In genomic region chr4:112312610-112313239, GRCh38 we compare ENCODE assay signal across 11 cellular contexts. TPM values are rescaled to one million over a fixed set of nuclear protein-coding genes. Genes with fewer than 3 reads are reported as not detected.
A peak's percentile ranks its signal among the peaks of the same experiment; 100 is the strongest.
DNase-seq lines count a peak whose midpoint lies in the region; ATAC-seq and TF ChIP-seq lines count a peak whose summit lies in the region.
"Had no signal": no experiment of that assay in that cellular context is flagged by ENCODE, and none has a peak within 500 bp of the region (broad histone marks: within the 10 kb centered on the region; RNA-seq: fewer than 3 reads in every experiment).

No MANE protein-coding gene starts in this region.

- CTCF ChIA-PET in activated B cell treated with CpG ODN at 0.5 μM for 24 hours (lab: Charles Lee) (interaction anchor here (1.2 to 2.8 kb wide), 3 partner anchors 9 to 33 kb away, joined by 4 to 13 read pairs (median 4); no protein-coding TSS in a partner anchor), PC-9 (lab: Charles Lee) (no interaction called here)

- H3K36me3 ChIP-seq in PC-9 (ENCODE audit: low read depth), result no peaks in the 10 kb centered on the region

- no peaks in the 10 kb centered on the region for H3F3A ChIP-seq in PC-9 (ENCODE audit: insufficient read depth, low read depth)

- H3K27ac Mint-ChIP-seq in activated B cell treated with CpG ODN at 0.5 μM for 24 hours (no peak overlapping the region), mesothelial cell of epicardium (no peak overlapping the region)
- H3K27ac Mint-ChIP-seq: activated CD4-positive, alpha-beta memory T cell treated with anti-CD3 and anti-CD28 coated beads, Interleukin-2, amount 10 ng/mL, durations not matched to agents 7 days and 5 days had no signal

- peaks cover 5% of the 10 kb centered on the region for H3K36me3 Mint-ChIP-seq in activated B cell treated with CpG ODN at 0.5 μM for 24 hours (ENCODE audit: low read depth)
- peaks cover 4% of the 10 kb centered on the region for H3K36me3 Mint-ChIP-seq in mesothelial cell of epicardium

- TF ChIP-seq CTCF in GM13977 (IDR thresholded peaks at IDR 0.05; ENCODE audit: extremely low read depth, insufficient read depth, missing control alignments) (no peak), activated B cell treated with CpG ODN at 0.5 μM for 24 hours (IDR thresholded peaks at IDR 0.05) (no peak), PC-9 (conservative IDR thresholded peaks at IDR 0.05) (no peak), mesothelial cell of epicardium (IDR thresholded peaks at IDR 0.05; ENCODE audit: unreplicated experiment) (no peak)

- H3K27me3 Mint-ChIP-seq in activated B cell treated with CpG ODN at 0.5 μM for 24 hours (no peaks in the 10 kb centered on the region), mesothelial cell of epicardium (ENCODE audit: low read depth) (peaks cover 2% of the 10 kb centered on the region)
- H3K27me3 Mint-ChIP-seq: activated CD4-positive, alpha-beta memory T cell treated with anti-CD3 and anti-CD28 coated beads, Interleukin-2, amount 10 ng/mL, durations not matched to agents 7 days and 5 days had no signal

- H3K4me2 ChIP-seq in PC-9, result no peak overlapping the region

- H3K9me3 Mint-ChIP-seq in activated B cell treated with CpG ODN at 0.5 μM for 24 hours, result no peaks in the 10 kb centered on the region
- H3K9me3 Mint-ChIP-seq in mesothelial cell of epicardium, result peaks cover 4% of the 10 kb centered on the region
- H3K9me3 Mint-ChIP-seq: activated CD4-positive, alpha-beta memory T cell treated with anti-CD3 and anti-CD28 coated beads, Interleukin-2, amount 10 ng/mL, durations not matched to agents 7 days and 5 days had no signal

- no peaks in the 10 kb centered on the region for H4K20me1 ChIP-seq in PC-9 (ENCODE audit: insufficient read depth)

- ATAC-seq in GM21360 (IDR thresholded peaks at IDR 0.05; ENCODE audit: unreplicated experiment), result peak; percentile 89
- ATAC-seq in HG03175 (IDR thresholded peaks at IDR 0.05; ENCODE audit: unreplicated experiment), result peak; percentile 97
- ATAC-seq in activated B cell treated with CpG ODN at 0.5 μM for 24 hours (ENCODE audit: low read depth), result peak; percentile 87

- no peak overlapping the region for H3K4me3 ChIP-seq in PC-9
- H3K4me3 ChIP-seq: lung had no signal

- H2AFZ ChIP-seq in PC-9, result no peak overlapping the region

- in situ Hi-C loops in GM13977 (cut with MboI; ENCODE audit: low pct_unique_long_range_greater_than_20kb, low sequenced_read_pairs, unreplicated experiment), result no loop called here

- H3K4me1 Mint-ChIP-seq in activated B cell treated with CpG ODN at 0.5 μM for 24 hours (peaks cover 19% of the 10 kb centered on the region), mesothelial cell of epicardium (peaks cover 4% of the 10 kb centered on the region)

- H3K9me3 ChIP-seq in PC-9 (ENCODE audit: insufficient read depth, low read depth), result no peaks in the 10 kb centered on the region

- H3K27me3 ChIP-seq in PC-9 (ENCODE audit: insufficient read depth, low read depth), result no peaks in the 10 kb centered on the region

- POLR2A ChIA-PET in activated B cell treated with CpG ODN at 0.5 μM for 24 hours (lab: Charles Lee), result interaction anchor here (0.9 to 3.8 kb wide), 5 partner anchors 15 to 81 kb away, joined by 4 to 27 read pairs (median 7); partner anchors contain the start of genes ALPK1, AP1AR and TIFA
- POLR2A ChIA-PET in PC-9 (lab: Charles Lee; ENCODE audit: unreplicated experiment), result no interaction called here

- no peaks in the 10 kb centered on the region for H3K9me2 ChIP-seq in PC-9 (ENCODE audit: insufficient read depth)

- H3K4me3 Mint-ChIP-seq in activated B cell treated with CpG ODN at 0.5 μM for 24 hours (no peak overlapping the region), mesothelial cell of epicardium (no peak overlapping the region)
- H3K4me3 Mint-ChIP-seq: activated CD4-positive, alpha-beta memory T cell treated with anti-CD3 and anti-CD28 coated beads, Interleukin-2, amount 10 ng/mL, durations not matched to agents 7 days and 5 days had no signal

- no peak overlapping the region for H3K27ac ChIP-seq in PC-9

- intact Hi-C loops in activated B cell treated with CpG ODN at 0.5 μM for 24 hours (cut with micrococcal nuclease), result loop anchor here (1.0 to 2.0 kb wide), 6 partner anchors 9 to 325 kb away; partner anchors contain the start of genes ALPK1, AP1AR, LARP7 and TIFA
- intact Hi-C loops in PC-9 (cut with micrococcal nuclease; ENCODE audit: unreplicated experiment), result no loop called here

- no TSS peak for BruUV-seq in PC-9 (replicated peaks; lab: Mats Ljungman, UMichigan)

- no peaks in the 10 kb centered on the region for H3K79me2 ChIP-seq in PC-9 (ENCODE audit: low read depth)

- DNase-seq in GM13977 (ENCODE audit: low spot score) (peak; percentile 66), activated B cell treated with CpG ODN at 0.5 μM for 24 hours (no peak), DMS 273 treated with DMSO at 0.1 percent for 48 hours (lab: John Stamatoyannopoulos, UW) (no peak), PC-9 (no peak), mesothelial cell of epicardium (ENCODE audit: low spot score in 2 of 2, unreplicated experiment in 2 of 2) (no peak), midbrain (lab: John Stamatoyannopoulos, UW) (no peak)
- DNase-seq: activated CD4-positive, alpha-beta memory T cell treated with anti-CD3 and anti-CD28 coated beads, Interleukin-2, amount 10 ng/mL, durations not matched to agents 7 days and 5 days; EL had no signal

- no peaks in the 10 kb centered on the region for H3K4me1 ChIP-seq in PC-9 (replicated peaks; ENCODE audit: insufficient read depth)

RNA-seq across cellular contexts. Expression of gene ALPK1, which starts 15.6 kb away (rescaled TPM):
- total RNA-seq in activated B cell treated with CpG ODN at 0.5 μM for 24 hours (23.1 and 26.7 TPM in 2 replicates), PC-9 (2021) (31.0 and 35.4 TPM in 2 replicates), mesothelial cell of epicardium (25.7 to 26.9 TPM (median 26.3 TPM) in 3 replicates)

RNA-seq across cellular contexts. Expression of gene TIFA, which starts 27.0 kb away (rescaled TPM):
- total RNA-seq in activated B cell treated with CpG ODN at 0.5 μM for 24 hours, result 36.4 and 43.4 TPM in 2 replicates
- total RNA-seq in PC-9 (2021), result 12.6 and 15.6 TPM in 2 replicates
- 12.0 to 12.4 TPM (median 12.3 TPM) in 3 replicates for total RNA-seq in mesothelial cell of epicardium
